9 cellular contexts compared by ENCODE assay signal in the genomic region with DNA sequence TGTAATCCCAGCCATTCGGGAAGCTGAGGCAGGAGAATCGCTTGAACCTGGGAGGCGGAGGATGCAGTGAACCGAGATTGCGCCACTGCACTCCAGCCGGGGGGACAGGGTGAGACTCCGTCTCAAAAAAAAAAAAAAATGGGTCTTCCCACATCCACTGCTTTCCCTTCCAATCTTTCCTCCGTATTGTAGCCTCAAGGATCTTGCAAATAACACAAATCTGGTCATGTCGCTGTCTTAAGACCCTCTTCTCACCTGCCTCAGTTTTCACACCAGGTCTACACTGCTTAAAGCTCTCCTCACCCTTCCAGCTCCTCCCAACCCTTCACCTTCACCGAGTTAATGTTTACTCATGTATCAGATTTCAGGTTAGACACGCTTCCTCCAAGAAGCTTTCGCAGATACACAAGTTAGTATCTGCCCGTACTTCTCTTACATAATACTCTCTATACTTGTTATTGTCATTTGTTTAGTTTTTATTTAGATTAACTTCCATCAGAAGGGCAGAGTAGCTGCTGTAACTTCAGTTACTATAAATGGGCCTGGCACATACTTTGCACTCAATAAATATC.
A peak's percentile ranks its signal among the peaks of the same experiment; 100 is the strongest.
DNase-seq lines count a peak whose midpoint lies in the region; ATAC-seq and TF ChIP-seq lines count a peak whose summit lies in the region.
"Had no signal": no experiment of that assay in that cellular context is flagged by ENCODE, and none has a peak within 500 bp of the region (broad histone marks: within the 10 kb centered on the region; RNA-seq: fewer than 3 reads in every experiment).

No MANE protein-coding gene starts in this region.

- ATAC-seq in RWPE2 (ENCODE audit: low read depth) = peak; percentile 82
- ATAC-seq: activated CD8-positive, alpha-beta T cell treated with anti-CD3 and anti-CD28 coated beads for 36 hours had no signal

- H3K4me3 ChIP-seq in RWPE2 (ENCODE audit: severe bottlenecking) (peak overlapping the region; percentile 77), iPS-15b (ENCODE audit: low read depth, low read length) (peak overlapping the region; percentile 60), subcutaneous abdominal adipose tissue (ENCODE audit: low read depth in 1 of 5, low read length in 5 of 5) (peak overlapping the region in 4 of 5 donors; percentile 85 to 94 (median 88))

- peak overlapping the region; percentile 33 for H3K27ac ChIP-seq in RWPE2 (ENCODE audit: poor library complexity, severe bottlenecking)
- H3K27ac ChIP-seq in subcutaneous abdominal adipose tissue (ENCODE audit: low read depth, low read length) = no peak overlapping the region

- H3K36me3 ChIP-seq in RWPE2 (ENCODE audit: low read depth) = peaks cover 21% of the 10 kb centered on the region
- no peaks in the 10 kb centered on the region for H3K36me3 ChIP-seq in iPS-15b (ENCODE audit: control insufficient read depth, insufficient read depth, low read length)
- H3K36me3 ChIP-seq in subcutaneous abdominal adipose tissue (ENCODE audit: control insufficient read depth in 5 of 5, insufficient read depth in 5 of 5, low read length in 5 of 5) = no peaks in the 10 kb centered on the region

- no peak for TF ChIP-seq CTCF in RWPE2 (IDR thresholded peaks at IDR 0.05; ENCODE audit: poor library complexity, severe bottlenecking)

- H3K4me1 ChIP-seq in RWPE2 (ENCODE audit: insufficient read depth, poor library complexity, severe bottlenecking) (peaks cover 7% of the 10 kb centered on the region), iPS-15b (ENCODE audit: control insufficient read depth, insufficient read depth, low read length) (peaks cover 5% of the 10 kb centered on the region), subcutaneous abdominal adipose tissue (ENCODE audit: control insufficient read depth in 5 of 5, insufficient read depth in 5 of 5, low read length in 5 of 5) (peaks cover 4 to 28% (median 16%) of the 10 kb centered on the region in 5 donors)

- H3K9ac ChIP-seq in iPS-15b (ENCODE audit: low read depth, low read length) = no peak overlapping the region
- H3K9ac ChIP-seq in subcutaneous abdominal adipose tissue (ENCODE audit: low read length in 5 of 5) = peak overlapping the region in 4 of 5 donors; percentile 88 to 96 (median 94)

- H3K27me3 ChIP-seq in RWPE2 (ENCODE audit: insufficient read depth, poor library complexity, severe bottlenecking) (no peaks in the 10 kb centered on the region), iPS-15b (ENCODE audit: control insufficient read depth, insufficient read depth, low read length) (no peaks in the 10 kb centered on the region), subcutaneous abdominal adipose tissue (ENCODE audit: control insufficient read depth in 5 of 5, insufficient read depth in 4 of 5, low read length in 5 of 5) (peaks cover 0 to 2% (median 0%) of the 10 kb centered on the region in 5 donors)

- H3K9me3 ChIP-seq in RWPE2 (ENCODE audit: severe bottlenecking) = no peaks in the 10 kb centered on the region
- no peaks in the 10 kb centered on the region for H3K9me3 ChIP-seq in iPS-15b (ENCODE audit: control insufficient read depth, insufficient read depth, low read length)
- no peaks in the 10 kb centered on the region for H3K9me3 ChIP-seq in subcutaneous abdominal adipose tissue (ENCODE audit: control insufficient read depth in 5 of 5, low read length in 5 of 5)

- DNase-seq in NCI-H1436 (lab: John Stamatoyannopoulos, UW) (peak; percentile 6), NCI-H1436 treated with DMSO at 0.1 percent for 48 hours (lab: John Stamatoyannopoulos, UW) (no peak), RWPE2 (ENCODE audit: low spot score) (no peak), retina (no peak), NCI-H1048 (lab: John Stamatoyannopoulos, UW) (no peak)
- DNase-seq in stimulated activated CD8-positive, alpha-beta memory T cell treated with anti-CD3 and anti-CD28 coated beads, Interleukin-4, amount 100 ng/mL, for 48 hours = no peak
